ENCODE assay signal across 1 cellular context in the genomic region with DNA sequence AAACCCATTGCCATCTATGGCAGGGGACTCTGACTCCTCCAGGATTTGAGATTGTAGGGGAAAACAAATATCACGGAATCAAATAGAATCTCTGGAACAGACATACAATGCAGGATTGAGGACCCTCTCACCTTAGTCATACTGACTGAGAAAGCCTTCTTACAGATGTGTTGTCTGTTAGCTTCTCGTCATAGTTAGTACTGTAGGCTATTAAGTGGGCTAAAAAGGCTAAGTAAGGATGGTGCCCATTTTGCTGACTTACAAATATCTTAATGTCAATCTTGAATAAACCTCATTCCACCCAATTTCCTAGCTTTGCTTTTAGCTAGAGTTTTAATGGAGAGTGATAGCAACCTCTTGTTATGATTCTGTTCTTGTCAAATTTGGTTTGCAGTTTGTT.
TF ChIP-seq lines count a peak whose summit lies in the region.

No MANE protein-coding gene starts in this region.

TF ChIP-seq in endothelial cell of umbilical vein, 7 proteins besides CTCF, POLR2A, EP300 and RAD21:
- TF ChIP-seq JUN (IDR thresholded peaks at IDR 0.05; ENCODE audit: borderline replicate concordance, insufficient read depth, insufficient read length, low read depth) = no peak
- TF ChIP-seq FOS (IDR thresholded peaks at IDR 0.05; ENCODE audit: borderline replicate concordance, insufficient read depth, low read length) = no peak
- TF ChIP-seq, protein P1, sequence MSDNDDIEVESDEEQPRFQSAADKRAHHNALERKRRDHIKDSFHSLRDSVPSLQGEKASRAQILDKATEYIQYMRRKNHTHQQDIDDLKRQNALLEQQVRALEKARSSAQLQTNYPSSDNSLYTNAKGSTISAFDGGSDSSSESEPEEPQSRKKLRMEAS (IDR thresholded peaks at IDR 0.05; ENCODE audit: insufficient read depth, insufficient read length) = no peak
- TF ChIP-seq MYC (IDR thresholded peaks at IDR 0.05; ENCODE audit: low read depth, low read length) = no peak
- no peak for TF ChIP-seq GATA2 (IDR thresholded peaks at IDR 0.05; ENCODE audit: insufficient read depth, insufficient read length, low read depth, low read length)
- no peak for TF ChIP-seq POLR2AphosphoS5 (IDR thresholded peaks at IDR 0.05; ENCODE audit: insufficient read depth, low read depth, low read length)
- TF ChIP-seq EZH2 (IDR thresholded peaks at IDR 0.05; ENCODE audit: borderline replicate concordance, low read depth, low read length, severe bottlenecking) = no peak
